Comparison of ENCODE assay signal across 17 cellular contexts in genomic region chr5:406041-406440, GRCh38.
"Had no signal": no experiment of that assay in that cellular context is flagged by ENCODE, and none has a peak within 500 bp of the region (broad histone marks: within the 10 kb centered on the region; RNA-seq: fewer than 3 reads in every experiment).

No MANE protein-coding gene starts in this region.

- H3K4me3 Mint-ChIP-seq: activated CD4-positive, alpha-beta memory T cell treated with anti-CD3 and anti-CD28 coated beads for 36 hours; activated naive CD8-positive, alpha-beta T cell treated with anti-CD3 and anti-CD28 coated beads for 36 hours; effector memory CD8-positive, alpha-beta T cell; memory B cell; nephron; T-helper 1 cell treated with Interleukin-12 subunit alpha and Interleukin-12 subunit beta and Interleukin-4 antibody, amounts not matched to agents 30 μg/mL and 1 μg/mL, for 36 hours had no signal

- DNase-seq: activated CD4-positive, alpha-beta memory T cell treated with anti-CD3 and anti-CD28 coated beads for 36 hours; activated CD4-positive, alpha-beta T cell treated with anti-CD3 and anti-CD28 coated beads for 48 hours; activated naive CD8-positive, alpha-beta T cell treated with anti-CD3 and anti-CD28 coated beads for 36 hours; activated T-cell treated with anti-CD3 and anti-CD28 coated beads for 4 hours; central memory CD4-positive, alpha-beta T cell; effector memory CD8-positive, alpha-beta T cell; hypothalamus; left colon; retina; stimulated activated CD4-positive, alpha-beta T cell treated with anti-CD3 and anti-CD28 coated beads, Interleukin-2, amount 100 ng/mL, for 48 hours; stimulated activated naive CD8-positive, alpha-beta T cell treated with anti-CD3 and anti-CD28 coated beads, Interleukin-15, Interleukin-2, amounts not matched to agents 100 U/mL and 50 U/mL, for 24 hours had no signal

- H3K27ac ChIP-seq: upper lobe of left lung had no signal

- ATAC-seq: effector memory CD8-positive, alpha-beta T cell; esophagus mucosa; left colon; stimulated activated naive CD8-positive, alpha-beta T cell treated with anti-CD3 and anti-CD28 coated beads, Interleukin-15, Interleukin-2, amounts not matched to agents 100 U/mL and 50 U/mL, for 24 hours had no signal

- H3K9me3 Mint-ChIP-seq: activated CD4-positive, alpha-beta memory T cell treated with anti-CD3 and anti-CD28 coated beads for 36 hours; activated naive CD8-positive, alpha-beta T cell treated with anti-CD3 and anti-CD28 coated beads for 36 hours; effector memory CD8-positive, alpha-beta T cell; nephron; T-helper 1 cell treated with Interleukin-12 subunit alpha and Interleukin-12 subunit beta and Interleukin-4 antibody, amounts not matched to agents 30 μg/mL and 1 μg/mL, for 36 hours had no signal

- H3K9me3 ChIP-seq: upper lobe of left lung had no signal

- H3K4me3 ChIP-seq: upper lobe of left lung had no signal

- H3K36me3 ChIP-seq: upper lobe of left lung had no signal

- H3K27ac Mint-ChIP-seq: activated CD4-positive, alpha-beta memory T cell treated with anti-CD3 and anti-CD28 coated beads for 36 hours; activated naive CD8-positive, alpha-beta T cell treated with anti-CD3 and anti-CD28 coated beads for 36 hours; effector memory CD8-positive, alpha-beta T cell; memory B cell; nephron; progenitor cell of endocrine pancreas; T-helper 1 cell treated with Interleukin-12 subunit alpha and Interleukin-12 subunit beta and Interleukin-4 antibody, amounts not matched to agents 30 μg/mL and 1 μg/mL, for 36 hours had no signal
